Comparison of ENCODE assay signal across 10 cellular contexts in genomic region chr1:66711420-66711819, GRCh38. TPM values are rescaled to one million over a fixed set of nuclear protein-coding genes. Genes with fewer than 3 reads are reported as not detected.
DNase-seq lines count a peak whose midpoint lies in the region; ATAC-seq lines count a peak whose summit lies in the region.
"Had no signal": no experiment of that assay in that cellular context is flagged by ENCODE, and none has a peak within 500 bp of the region (broad histone marks: within the 10 kb centered on the region; RNA-seq: fewer than 3 reads in every experiment).

No MANE protein-coding gene starts in this region.

- DNase-seq in GM03348 (ENCODE audit: low spot score) (peak; percentile 12), NAMALWA (ENCODE audit: low spot score) (peak; percentile 23), astrocyte of the hippocampus (ENCODE audit: low read depth, low spot score) (peak; percentile 19), myocyte (ENCODE audit: low read depth) (peak; percentile 34), mesenteric fat pad (ENCODE audit: low spot score) (no peak), DMS153 (lab: John Stamatoyannopoulos, UW) (no peak)
- DNase-seq: stimulated activated CD4-positive, alpha-beta T cell treated with anti-CD3 and anti-CD28 coated beads, Interleukin-4, amount 100 ng/mL, for 24 hours; T-helper 17 cell; testis had no signal

- ATAC-seq in GM21515 (IDR thresholded peaks at IDR 0.05; ENCODE audit: unreplicated experiment) = no peak
- ATAC-seq: T-helper 17 cell had no signal

RNA-seq across cellular contexts. Expression of gene DYNLT5, which starts 40.8 kb away (rescaled TPM):
- 0.26 TPM in 1 of 2 replicates, not detected in the other for total RNA-seq in myocyte
- polyA plus RNA-seq in myocyte (2012) = not detected
- total RNA-seq in mesenteric fat pad = 1.7 TPM
- total RNA-seq: T-helper 17 cell, testis had no signal

Comparison
In these comparisons a context has a peak if more than half of its experiments do, and no peak if none do; other contexts are left out.
1. DNase-seq: peak in GM03348 (single experiment), NAMALWA (single experiment), astrocyte of the hippocampus (single experiment) and myocyte (single experiment); none in mesenteric fat pad (single experiment) and DMS153 (single experiment).